17 cellular contexts compared by ENCODE assay signal in genomic region chr18:79799619-79800352, GRCh38. TPM values are rescaled to one million over a fixed set of nuclear protein-coding genes. Genes with fewer than 3 reads are reported as not detected.
DNase-seq lines count a peak whose midpoint lies in the region; ATAC-seq and TF ChIP-seq lines count a peak whose summit lies in the region.
"Had no signal": no experiment of that assay in that cellular context is flagged by ENCODE, and none has a peak within 500 bp of the region (broad histone marks: within the 10 kb centered on the region; RNA-seq: fewer than 3 reads in every experiment).

No MANE protein-coding gene starts in this region.

- no peaks in the 10 kb centered on the region for H3F3A ChIP-seq in GM23338 (replicated peaks; ENCODE audit: low read depth)

- H3K4me3 Mint-ChIP-seq in CD8-positive, alpha-beta T cell, result peak overlapping the region; percentile 37
- peak overlapping the region; percentile 69; the same call in 2 of the 3 replicates for H3K4me3 Mint-ChIP-seq in GM23338
- peak overlapping the region; percentile 56 for H3K4me3 Mint-ChIP-seq in activated naive CD8-positive, alpha-beta T cell treated with anti-CD3 and anti-CD28 coated beads, Interleukin-2, amount 10 ng/mL, durations not matched to agents 7 days and 5 days
- H3K4me3 Mint-ChIP-seq in nephron, result peak overlapping the region; percentile 79 to 86 (median 85)
- H3K4me3 Mint-ChIP-seq in T-cell, result peak overlapping the region in 1 of 3 donors; percentile 48
- H3K4me3 Mint-ChIP-seq: activated T-cell treated with anti-CD3 and anti-CD28 coated beads, Interleukin-2, amount 50 U/mL, for 24 hours had no signal

- CTCF ChIA-PET in CD8-positive, alpha-beta T cell (lab: Charles Lee), result no interaction called here
- CTCF ChIA-PET in T-cell (lab: Charles Lee), result no interaction called here

- no peaks in the 10 kb centered on the region for H3K36me3 Mint-ChIP-seq in CD8-positive, alpha-beta T cell
- H3K36me3 Mint-ChIP-seq in GM23338 (ENCODE audit: low read depth) (no peaks in the 10 kb centered on the region; the same call in 2 of the 3 replicates), nephron (ENCODE audit: low read depth) (no peaks in the 10 kb centered on the region), T-cell (no peaks in the 10 kb centered on the region)
- peaks cover 2% of the 10 kb centered on the region for H3K36me3 Mint-ChIP-seq in activated naive CD8-positive, alpha-beta T cell treated with anti-CD3 and anti-CD28 coated beads, Interleukin-2, amount 10 ng/mL, durations not matched to agents 7 days and 5 days

- DNase-seq in CD8-positive, alpha-beta T cell, result no peak
- DNase-seq in GM23338 (ENCODE audit: low spot score) (no peak), NCI-H226 (no peak), T-cell (no peak), NOMO-1 treated with DMSO at 0.1 percent for 48 hours (lab: John Stamatoyannopoulos, UW; ENCODE audit: unreplicated experiment) (no peak)
- DNase-seq in activated naive CD8-positive, alpha-beta T cell treated with anti-CD3 and anti-CD28 coated beads, Interleukin-2, amount 10 ng/mL, durations not matched to agents 7 days and 5 days, result no peak
- DNase-seq in activated CD8-positive, alpha-beta memory T cell treated with anti-CD3 and anti-CD28 coated beads, Interleukin-2, amount 50 U/mL, for 4 hours, result no peak
- DNase-seq: activated T-cell treated with anti-CD3 and anti-CD28 coated beads, Interleukin-2, amount 50 U/mL, for 24 hours; cortex of kidney; erythroblast; left cardiac atrium; NCI-H2107; PC-3; stimulated activated CD4-positive, alpha-beta T cell treated with anti-CD3 and anti-CD28 coated beads, Interleukin-4, amount 100 ng/mL, for 4 hours had no signal

- H3K9me3 Mint-ChIP-seq in CD8-positive, alpha-beta T cell, result no peaks in the 10 kb centered on the region
- no peaks in the 10 kb centered on the region for H3K9me3 Mint-ChIP-seq in GM23338
- H3K9me3 Mint-ChIP-seq in activated naive CD8-positive, alpha-beta T cell treated with anti-CD3 and anti-CD28 coated beads, Interleukin-2, amount 10 ng/mL, durations not matched to agents 7 days and 5 days, result no peaks in the 10 kb centered on the region
- H3K9me3 Mint-ChIP-seq in nephron, result no peaks in the 10 kb centered on the region
- H3K9me3 Mint-ChIP-seq in T-cell, result no peaks in the 10 kb centered on the region
- H3K9me3 Mint-ChIP-seq: activated T-cell treated with anti-CD3 and anti-CD28 coated beads, Interleukin-2, amount 50 U/mL, for 24 hours had no signal

- H3K27me3 ChIP-seq in CD8-positive, alpha-beta T cell (ENCODE audit: insufficient read depth, low read length), result peaks cover 11% of the 10 kb centered on the region
- peaks cover 45% of the 10 kb centered on the region for H3K27me3 ChIP-seq in GM23338 (ENCODE audit: insufficient read depth)

- no peak for ATAC-seq in CD8-positive, alpha-beta T cell
- no peak for ATAC-seq in GM23338
- no peak for ATAC-seq in activated naive CD8-positive, alpha-beta T cell treated with anti-CD3 and anti-CD28 coated beads, Interleukin-2, amount 10 ng/mL, durations not matched to agents 7 days and 5 days (ENCODE audit: low read depth)
- ATAC-seq in T-cell (replicated peaks in 1 of 4), result no peak
- ATAC-seq: activated CD4-positive, CD25-positive, alpha-beta regulatory T cell treated with anti-CD3 and anti-CD28 coated beads, Interleukin-2, amount 50 U/mL, for 24 hours; heart left ventricle; left cardiac atrium; PC-3 had no signal

- peaks cover 18% of the 10 kb centered on the region for H3K4me1 Mint-ChIP-seq in CD8-positive, alpha-beta T cell (ENCODE audit: low read depth)
- H3K4me1 Mint-ChIP-seq in GM23338 (peaks cover 10% of the 10 kb centered on the region), nephron (peaks cover 32% of the 10 kb centered on the region), T-cell (peaks cover 18 to 21% (median 20%) of the 10 kb centered on the region in 3 donors)
- peaks cover 11% of the 10 kb centered on the region for H3K4me1 Mint-ChIP-seq in activated naive CD8-positive, alpha-beta T cell treated with anti-CD3 and anti-CD28 coated beads, Interleukin-2, amount 10 ng/mL, durations not matched to agents 7 days and 5 days

- H3K9me3 ChIP-seq in CD8-positive, alpha-beta T cell (ENCODE audit: low read length), result no peaks in the 10 kb centered on the region
- H3K9me3 ChIP-seq: heart left ventricle had no signal

- no peak for TF ChIP-seq CTCF in CD8-positive, alpha-beta T cell (IDR thresholded peaks at IDR 0.05)
- TF ChIP-seq CTCF in GM23338 (conservative IDR thresholded peaks at IDR 0.05; ENCODE audit: low read depth in 2 of 2) (no peak), nephron (IDR thresholded peaks at IDR 0.05; ENCODE audit: unreplicated experiment in 3 of 3) (no peak)

- no peak overlapping the region for H3K4me3 ChIP-seq in CD8-positive, alpha-beta T cell (ENCODE audit: low read depth, low read length)
- peak overlapping the region; percentile 72; the same call in 1 of the 2 replicates for H3K4me3 ChIP-seq in GM23338

- H3K4me2 ChIP-seq in GM23338, result peak overlapping the region; percentile 88

- no peaks in the 10 kb centered on the region for H3K36me3 ChIP-seq in CD8-positive, alpha-beta T cell (ENCODE audit: insufficient read depth, low read length)
- H3K36me3 ChIP-seq in GM23338 (ENCODE audit: insufficient read depth), result no peaks in the 10 kb centered on the region
- H3K36me3 ChIP-seq: heart left ventricle had no signal

- intact Hi-C loops in CD8-positive, alpha-beta T cell (cut with DNase I, micrococcal nuclease), result no loop called here

- H3K4me1 ChIP-seq in CD8-positive, alpha-beta T cell (ENCODE audit: insufficient read depth, low read length), result peaks cover 20% of the 10 kb centered on the region
- H3K4me1 ChIP-seq in GM23338 (ENCODE audit: insufficient read depth), result peaks cover 10% of the 10 kb centered on the region; the same call in 1 of the 2 replicates

- 0 out of 2 replicates have a peak, but pooled peaks cover 3% of the 10 kb centered on the region for H4K20me1 ChIP-seq in GM23338 (replicated peaks; ENCODE audit: insufficient read depth)

- no peaks in the 10 kb centered on the region for H3K9me2 ChIP-seq in GM23338 (ENCODE audit: insufficient read depth)

- H3K27ac Mint-ChIP-seq in CD8-positive, alpha-beta T cell, result no peak overlapping the region
- H3K27ac Mint-ChIP-seq in GM23338 (no peak overlapping the region), nephron (no peak overlapping the region), T-cell (peak overlapping the region in 1 of 2 donors; percentile 28)
- H3K27ac Mint-ChIP-seq in activated naive CD8-positive, alpha-beta T cell treated with anti-CD3 and anti-CD28 coated beads, Interleukin-2, amount 10 ng/mL, durations not matched to agents 7 days and 5 days, result no peak overlapping the region
- H3K27ac Mint-ChIP-seq: activated T-cell treated with anti-CD3 and anti-CD28 coated beads, Interleukin-2, amount 50 U/mL, for 24 hours had no signal

- no peak overlapping the region for H3K27ac ChIP-seq in CD8-positive, alpha-beta T cell (ENCODE audit: low read depth, low read length)
- H3K27ac ChIP-seq in GM23338 (ENCODE audit: low read depth), result no peak overlapping the region
- H3K27ac ChIP-seq: heart left ventricle had no signal

- POLR2A ChIA-PET in CD8-positive, alpha-beta T cell (lab: Charles Lee), result no interaction called here
- POLR2A ChIA-PET in activated naive CD8-positive, alpha-beta T cell treated with anti-CD3 and anti-CD28 coated beads, Interleukin-2, amount 10 ng/mL, durations not matched to agents 7 days and 5 days (lab: Charles Lee), result no interaction called here
- POLR2A ChIA-PET in T-cell (lab: Charles Lee), result no interaction called here

- no peaks in the 10 kb centered on the region for H3K79me2 ChIP-seq in GM23338 (replicated peaks; ENCODE audit: insufficient read depth)

- H2AFZ ChIP-seq in GM23338, result no peak overlapping the region

- H3K27me3 Mint-ChIP-seq in CD8-positive, alpha-beta T cell (ENCODE audit: low read depth), result peaks cover 31% of the 10 kb centered on the region
- peaks cover 36% of the 10 kb centered on the region for H3K27me3 Mint-ChIP-seq in GM23338 (ENCODE audit: insufficient read depth, low read depth, poor library complexity)
- peaks cover 29% of the 10 kb centered on the region for H3K27me3 Mint-ChIP-seq in activated naive CD8-positive, alpha-beta T cell treated with anti-CD3 and anti-CD28 coated beads, Interleukin-2, amount 10 ng/mL, durations not matched to agents 7 days and 5 days
- peaks cover 73% of the 10 kb centered on the region for H3K27me3 Mint-ChIP-seq in nephron (ENCODE audit: low read depth)
- peaks cover 33 to 50% of the 10 kb centered on the region in 2 donors for H3K27me3 Mint-ChIP-seq in T-cell

TF ChIP-seq in GM23338, 12 proteins besides CTCF, POLR2A, EP300 and RAD21 (continues in another document):
- TF ChIP-seq POLR2AphosphoS5 (IDR thresholded peaks at IDR 0.05; ENCODE audit: low read depth) (no peak), STAT1 (IDR thresholded peaks at IDR 0.05; ENCODE audit: unreplicated experiment) (no peak)

RNA-seq across cellular contexts. Expression of gene KCNG2, which starts 2.0 kb away (rescaled TPM):
- total RNA-seq in CD8-positive, alpha-beta T cell, result not detected
- 0.52 TPM in 1 of 2 replicates, not detected in the other for total RNA-seq in GM23338 (2014; rRNA removed; shearing (Covaris generic))
- polyA plus RNA-seq in GM23338 (2016; fragmentation: Nextera tagmentation; extraction: Ambion mirVana), result 0.13 TPM in 1 of 2 replicates, not detected in the other
- total RNA-seq in activated naive CD8-positive, alpha-beta T cell treated with anti-CD3 and anti-CD28 coated beads, Interleukin-2, amount 10 ng/mL, durations not matched to agents 7 days and 5 days, result not detected
- total RNA-seq in T-cell, result not detected
- total RNA-seq: PC-3 had no signal
